In the genomic region with DNA sequence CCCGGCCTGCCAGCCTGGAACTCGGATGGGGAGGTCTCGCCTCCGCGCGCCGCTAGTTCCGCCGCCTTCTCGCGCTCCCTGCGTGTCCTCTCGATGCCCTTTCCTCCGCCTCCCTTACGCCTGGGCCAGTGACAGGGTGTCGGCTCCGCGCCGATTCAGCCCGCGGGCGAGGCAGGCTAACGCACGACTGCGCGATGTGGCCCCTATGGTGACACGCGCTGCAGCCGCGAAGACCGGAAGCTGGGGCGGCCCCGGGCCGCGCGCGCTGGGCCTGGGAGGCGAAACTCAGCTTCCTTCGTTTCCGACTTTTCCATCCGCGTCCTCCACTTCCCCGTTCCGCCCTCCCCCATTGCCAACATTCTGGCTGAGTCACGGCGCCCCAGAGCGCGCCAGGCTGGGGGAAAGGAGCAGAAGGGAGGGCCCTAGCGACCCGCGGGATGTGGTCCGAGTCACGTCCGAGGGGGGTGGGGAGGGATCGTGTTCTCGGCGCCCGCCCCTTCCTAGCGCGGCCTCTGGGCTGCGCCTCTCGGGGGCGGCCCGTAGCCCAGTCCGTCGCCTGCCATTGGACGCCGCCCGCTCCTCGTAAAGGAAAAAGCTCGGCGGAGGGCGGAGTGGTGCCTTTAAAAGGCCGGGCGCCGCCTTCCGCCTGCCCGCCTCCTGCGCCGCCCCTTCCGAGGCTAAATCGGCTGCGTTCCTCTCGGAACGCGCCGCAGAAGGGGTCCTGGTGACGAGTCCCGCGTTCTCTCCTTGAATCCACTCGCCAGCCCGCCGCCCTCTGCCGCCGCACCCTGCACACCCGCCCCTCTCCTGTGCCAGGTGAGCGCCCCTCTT, we compare ENCODE assay signal across 1 cellular context.
TF ChIP-seq lines count a peak whose summit lies in the region.

Gene ALDOA, plus strand, starts transcription at position 649 of the 831 bp plus-strand sequence. CDS start 1,138 bp downstream, outside the sequence.

TF ChIP-seq in H1, 55 proteins besides CTCF, POLR2A, EP300 and RAD21 (continues in another document):
- TF ChIP-seq, protein P1, sequence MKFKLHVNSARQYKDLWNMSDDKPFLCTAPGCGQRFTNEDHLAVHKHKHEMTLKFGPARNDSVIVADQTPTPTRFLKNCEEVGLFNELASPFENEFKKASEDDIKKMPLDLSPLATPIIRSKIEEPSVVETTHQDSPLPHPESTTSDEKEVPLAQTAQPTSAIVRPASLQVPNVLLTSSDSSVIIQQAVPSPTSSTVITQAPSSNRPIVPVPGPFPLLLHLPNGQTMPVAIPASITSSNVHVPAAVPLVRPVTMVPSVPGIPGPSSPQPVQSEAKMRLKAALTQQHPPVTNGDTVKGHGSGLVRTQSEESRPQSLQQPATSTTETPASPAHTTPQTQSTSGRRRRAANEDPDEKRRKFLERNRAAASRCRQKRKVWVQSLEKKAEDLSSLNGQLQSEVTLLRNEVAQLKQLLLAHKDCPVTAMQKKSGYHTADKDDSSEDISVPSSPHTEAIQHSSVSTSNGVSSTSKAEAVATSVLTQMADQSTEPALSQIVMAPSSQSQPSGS (IDR thresholded peaks at IDR 0.05; ENCODE audit: low read length): no peak
- TF ChIP-seq TEAD4 (IDR thresholded peaks at IDR 0.05; ENCODE audit: low read depth, low read length): no peak
- TF ChIP-seq TCF12 (IDR thresholded peaks at IDR 0.05; ENCODE audit: low read depth, low read length): no peak
- no peak for TF ChIP-seq CBX5 (IDR thresholded peaks at IDR 0.05; ENCODE audit: low read depth, low read length)
- no peak for TF ChIP-seq JUN (IDR thresholded peaks at IDR 0.05; ENCODE audit: low read depth, low read length)
- TF ChIP-seq BCL11A (IDR thresholded peaks at IDR 0.05; ENCODE audit: low read depth in 2 of 2, low read length in 2 of 2): no peak
- no peak for TF ChIP-seq FOSL1 (IDR thresholded peaks at IDR 0.05; ENCODE audit: insufficient read depth, low read depth, low read length)
- no peak for TF ChIP-seq SP2 (IDR thresholded peaks at IDR 0.05; ENCODE audit: low read length)
- TF ChIP-seq CHD1 (IDR thresholded peaks at IDR 0.05; ENCODE audit: low read depth, low read length): no peak
- TF ChIP-seq HDAC2 (IDR thresholded peaks at IDR 0.05; ENCODE audit: borderline replicate concordance in 1 of 2, low read depth in 2 of 2, low read length in 2 of 2): peak in 1 of 2 experiments; percentile 42; a peak in 1 of 4 replicates
- no peak for TF ChIP-seq RFX5 (IDR thresholded peaks at IDR 0.05; ENCODE audit: borderline replicate concordance, low read depth, low read length)
- no peak for TF ChIP-seq KDM5A (IDR thresholded peaks at IDR 0.05; ENCODE audit: low read length)
- TF ChIP-seq, protein P2, sequence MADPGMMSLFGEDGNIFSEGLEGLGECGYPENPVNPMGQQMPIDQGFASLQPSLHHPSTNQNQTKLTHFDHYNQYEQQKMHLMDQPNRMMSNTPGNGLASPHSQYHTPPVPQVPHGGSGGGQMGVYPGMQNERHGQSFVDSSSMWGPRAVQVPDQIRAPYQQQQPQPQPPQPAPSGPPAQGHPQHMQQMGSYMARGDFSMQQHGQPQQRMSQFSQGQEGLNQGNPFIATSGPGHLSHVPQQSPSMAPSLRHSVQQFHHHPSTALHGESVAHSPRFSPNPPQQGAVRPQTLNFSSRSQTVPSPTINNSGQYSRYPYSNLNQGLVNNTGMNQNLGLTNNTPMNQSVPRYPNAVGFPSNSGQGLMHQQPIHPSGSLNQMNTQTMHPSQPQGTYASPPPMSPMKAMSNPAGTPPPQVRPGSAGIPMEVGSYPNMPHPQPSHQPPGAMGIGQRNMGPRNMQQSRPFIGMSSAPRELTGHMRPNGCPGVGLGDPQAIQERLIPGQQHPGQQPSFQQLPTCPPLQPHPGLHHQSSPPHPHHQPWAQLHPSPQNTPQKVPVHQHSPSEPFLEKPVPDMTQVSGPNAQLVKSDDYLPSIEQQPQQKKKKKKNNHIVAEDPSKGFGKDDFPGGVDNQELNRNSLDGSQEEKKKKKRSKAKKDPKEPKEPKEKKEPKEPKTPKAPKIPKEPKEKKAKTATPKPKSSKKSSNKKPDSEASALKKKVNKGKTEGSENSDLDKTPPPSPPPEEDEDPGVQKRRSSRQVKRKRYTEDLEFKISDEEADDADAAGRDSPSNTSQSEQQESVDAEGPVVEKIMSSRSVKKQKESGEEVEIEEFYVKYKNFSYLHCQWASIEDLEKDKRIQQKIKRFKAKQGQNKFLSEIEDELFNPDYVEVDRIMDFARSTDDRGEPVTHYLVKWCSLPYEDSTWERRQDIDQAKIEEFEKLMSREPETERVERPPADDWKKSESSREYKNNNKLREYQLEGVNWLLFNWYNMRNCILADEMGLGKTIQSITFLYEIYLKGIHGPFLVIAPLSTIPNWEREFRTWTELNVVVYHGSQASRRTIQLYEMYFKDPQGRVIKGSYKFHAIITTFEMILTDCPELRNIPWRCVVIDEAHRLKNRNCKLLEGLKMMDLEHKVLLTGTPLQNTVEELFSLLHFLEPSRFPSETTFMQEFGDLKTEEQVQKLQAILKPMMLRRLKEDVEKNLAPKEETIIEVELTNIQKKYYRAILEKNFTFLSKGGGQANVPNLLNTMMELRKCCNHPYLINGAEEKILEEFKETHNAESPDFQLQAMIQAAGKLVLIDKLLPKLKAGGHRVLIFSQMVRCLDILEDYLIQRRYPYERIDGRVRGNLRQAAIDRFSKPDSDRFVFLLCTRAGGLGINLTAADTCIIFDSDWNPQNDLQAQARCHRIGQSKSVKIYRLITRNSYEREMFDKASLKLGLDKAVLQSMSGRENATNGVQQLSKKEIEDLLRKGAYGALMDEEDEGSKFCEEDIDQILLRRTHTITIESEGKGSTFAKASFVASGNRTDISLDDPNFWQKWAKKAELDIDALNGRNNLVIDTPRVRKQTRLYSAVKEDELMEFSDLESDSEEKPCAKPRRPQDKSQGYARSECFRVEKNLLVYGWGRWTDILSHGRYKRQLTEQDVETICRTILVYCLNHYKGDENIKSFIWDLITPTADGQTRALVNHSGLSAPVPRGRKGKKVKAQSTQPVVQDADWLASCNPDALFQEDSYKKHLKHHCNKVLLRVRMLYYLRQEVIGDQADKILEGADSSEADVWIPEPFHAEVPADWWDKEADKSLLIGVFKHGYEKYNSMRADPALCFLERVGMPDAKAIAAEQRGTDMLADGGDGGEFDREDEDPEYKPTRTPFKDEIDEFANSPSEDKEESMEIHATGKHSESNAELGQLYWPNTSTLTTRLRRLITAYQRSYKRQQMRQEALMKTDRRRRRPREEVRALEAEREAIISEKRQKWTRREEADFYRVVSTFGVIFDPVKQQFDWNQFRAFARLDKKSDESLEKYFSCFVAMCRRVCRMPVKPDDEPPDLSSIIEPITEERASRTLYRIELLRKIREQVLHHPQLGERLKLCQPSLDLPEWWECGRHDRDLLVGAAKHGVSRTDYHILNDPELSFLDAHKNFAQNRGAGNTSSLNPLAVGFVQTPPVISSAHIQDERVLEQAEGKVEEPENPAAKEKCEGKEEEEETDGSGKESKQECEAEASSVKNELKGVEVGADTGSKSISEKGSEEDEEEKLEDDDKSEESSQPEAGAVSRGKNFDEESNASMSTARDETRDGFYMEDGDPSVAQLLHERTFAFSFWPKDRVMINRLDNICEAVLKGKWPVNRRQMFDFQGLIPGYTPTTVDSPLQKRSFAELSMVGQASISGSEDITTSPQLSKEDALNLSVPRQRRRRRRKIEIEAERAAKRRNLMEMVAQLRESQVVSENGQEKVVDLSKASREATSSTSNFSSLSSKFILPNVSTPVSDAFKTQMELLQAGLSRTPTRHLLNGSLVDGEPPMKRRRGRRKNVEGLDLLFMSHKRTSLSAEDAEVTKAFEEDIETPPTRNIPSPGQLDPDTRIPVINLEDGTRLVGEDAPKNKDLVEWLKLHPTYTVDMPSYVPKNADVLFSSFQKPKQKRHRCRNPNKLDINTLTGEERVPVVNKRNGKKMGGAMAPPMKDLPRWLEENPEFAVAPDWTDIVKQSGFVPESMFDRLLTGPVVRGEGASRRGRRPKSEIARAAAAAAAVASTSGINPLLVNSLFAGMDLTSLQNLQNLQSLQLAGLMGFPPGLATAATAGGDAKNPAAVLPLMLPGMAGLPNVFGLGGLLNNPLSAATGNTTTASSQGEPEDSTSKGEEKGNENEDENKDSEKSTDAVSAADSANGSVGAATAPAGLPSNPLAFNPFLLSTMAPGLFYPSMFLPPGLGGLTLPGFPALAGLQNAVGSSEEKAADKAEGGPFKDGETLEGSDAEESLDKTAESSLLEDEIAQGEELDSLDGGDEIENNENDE (IDR thresholded peaks at IDR 0.05; ENCODE audit: insufficient replicate concordance, low read length): no peak
- TF ChIP-seq SRF (IDR thresholded peaks at IDR 0.05; ENCODE audit: low read depth, low read length): 0 out of 2 replicates have a peak, but pooled peaks have one; percentile 54
- TF ChIP-seq CEBPB (IDR thresholded peaks at IDR 0.05; ENCODE audit: low read depth, low read length): no peak
- no peak for TF ChIP-seq SAP30 (IDR thresholded peaks at IDR 0.05; ENCODE audit: insufficient read depth, insufficient replicate concordance, low read length)
- TF ChIP-seq YY1 (IDR thresholded peaks at IDR 0.05; ENCODE audit: low read depth, low read length): peak; percentile 9; the same call in 1 of the 2 replicates
- no peak; the same call in 1 of the 2 replicates for TF ChIP-seq SP1 (IDR thresholded peaks at IDR 0.05; ENCODE audit: low read depth, low read length)
- peak; percentile 78; the same call in 1 of the 2 replicates for TF ChIP-seq E2F6 (IDR thresholded peaks at IDR 0.05)
- peak; percentile 79 for TF ChIP-seq TAF1 (IDR thresholded peaks at IDR 0.05; ENCODE audit: low read depth, low read length)
- no peak for TF ChIP-seq GABPA (IDR thresholded peaks at IDR 0.05; ENCODE audit: borderline replicate concordance, insufficient read depth, low read length)
- TF ChIP-seq RXRA (IDR thresholded peaks at IDR 0.05; ENCODE audit: insufficient read depth, low read depth, low read length): no peak
- no peak for TF ChIP-seq JUND (IDR thresholded peaks at IDR 0.05; ENCODE audit: low read length)
- peak; percentile 66; the same call in 1 of the 2 replicates for TF ChIP-seq CREB1 (IDR thresholded peaks at IDR 0.05)
- TF ChIP-seq, protein P3, sequence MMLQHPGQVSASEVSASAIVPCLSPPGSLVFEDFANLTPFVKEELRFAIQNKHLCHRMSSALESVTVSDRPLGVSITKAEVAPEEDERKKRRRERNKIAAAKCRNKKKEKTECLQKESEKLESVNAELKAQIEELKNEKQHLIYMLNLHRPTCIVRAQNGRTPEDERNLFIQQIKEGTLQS (IDR thresholded peaks at IDR 0.05; ENCODE audit: insufficient read depth, low read depth, low read length): no peak
- no peak for TF ChIP-seq POU5F1 (IDR thresholded peaks at IDR 0.05; ENCODE audit: low read depth, low read length)
- peak; percentile 77; the same call in 1 of the 2 replicates for TF ChIP-seq MAFK (IDR thresholded peaks at IDR 0.05; ENCODE audit: low read depth, low read length)
- peak; percentile 96 for TF ChIP-seq TBP (IDR thresholded peaks at IDR 0.05; ENCODE audit: low read depth, low read length)
- TF ChIP-seq BRCA1 (IDR thresholded peaks at IDR 0.05; ENCODE audit: low read depth, low read length): no peak
- TF ChIP-seq KDM1A (IDR thresholded peaks at IDR 0.05; ENCODE audit: borderline replicate concordance, low read length): no peak
- no peak for TF ChIP-seq HDAC6 (IDR thresholded peaks at IDR 0.05; ENCODE audit: low read depth, low read length)
- TF ChIP-seq TAF7 (optimal IDR thresholded peaks at IDR 0.05; ENCODE audit: borderline replicate concordance, low read depth, low read length): peak; percentile 79
- no peak for TF ChIP-seq SIX5 (IDR thresholded peaks at IDR 0.05; ENCODE audit: low read depth, low read length)
- peak; percentile 79 for TF ChIP-seq MAX (IDR thresholded peaks at IDR 0.05)
- TF ChIP-seq ZNF274 (IDR thresholded peaks at IDR 0.05; ENCODE audit: borderline replicate concordance, extremely low read depth, low read length): no peak
- peak; percentile 6; the same call in 1 of the 2 replicates for TF ChIP-seq EGR1 (IDR thresholded peaks at IDR 0.05; ENCODE audit: borderline replicate concordance, low read depth, low read length)
- peak; percentile 59; the same call in 1 of the 2 replicates for TF ChIP-seq SP4 (IDR thresholded peaks at IDR 0.05; ENCODE audit: low read length)
- TF ChIP-seq RNF2 (IDR thresholded peaks at IDR 0.05; ENCODE audit: borderline replicate concordance, low read depth, low read length, missing control alignments, poor library complexity, severe bottlenecking): no peak
- TF ChIP-seq ASH2L (IDR thresholded peaks at IDR 0.05; ENCODE audit: low read length): peak; percentile 94
- peak; percentile 34; the same call in 1 of the 2 replicates for TF ChIP-seq RBBP5 (IDR thresholded peaks at IDR 0.05; ENCODE audit: borderline replicate concordance, low read depth, low read length)
- TF ChIP-seq CHD2 (IDR thresholded peaks at IDR 0.05; ENCODE audit: low read length): peak; percentile 14; the same call in 1 of the 2 replicates
- peak; percentile 60 for TF ChIP-seq PHF8 (conservative IDR thresholded peaks at IDR 0.05; ENCODE audit: low read depth, low read length)
- TF ChIP-seq KDM4A (IDR thresholded peaks at IDR 0.05; ENCODE audit: low read depth, low read length, severe bottlenecking): peak; percentile 91
- TF ChIP-seq NRF1 (IDR thresholded peaks at IDR 0.05; ENCODE audit: low read depth, low read length): no peak; the same call in 1 of the 2 replicates
- TF ChIP-seq EZH2 (IDR thresholded peaks at IDR 0.05; ENCODE audit: low read depth, low read length, severe bottlenecking): no peak
- TF ChIP-seq SUZ12 (IDR thresholded peaks at IDR 0.05; ENCODE audit: low read length): no peak
- TF ChIP-seq CTBP2 (IDR thresholded peaks at IDR 0.05; ENCODE audit: borderline replicate concordance, insufficient read depth, insufficient read length, low read length): no peak
- peak; percentile 89 for TF ChIP-seq BACH1 (IDR thresholded peaks at IDR 0.05; ENCODE audit: low read length)
- TF ChIP-seq GTF2F1 (IDR thresholded peaks at IDR 0.05; ENCODE audit: borderline replicate concordance, low read depth, low read length): peak; percentile 76; the same call in 1 of the 2 replicates
- TF ChIP-seq, protein P4, sequence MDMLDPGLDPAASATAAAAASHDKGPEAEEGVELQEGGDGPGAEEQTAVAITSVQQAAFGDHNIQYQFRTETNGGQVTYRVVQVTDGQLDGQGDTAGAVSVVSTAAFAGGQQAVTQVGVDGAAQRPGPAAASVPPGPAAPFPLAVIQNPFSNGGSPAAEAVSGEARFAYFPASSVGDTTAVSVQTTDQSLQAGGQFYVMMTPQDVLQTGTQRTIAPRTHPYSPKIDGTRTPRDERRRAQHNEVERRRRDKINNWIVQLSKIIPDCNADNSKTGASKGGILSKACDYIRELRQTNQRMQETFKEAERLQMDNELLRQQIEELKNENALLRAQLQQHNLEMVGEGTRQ (IDR thresholded peaks at IDR 0.05; ENCODE audit: low read length): no peak; the same call in 1 of the 2 replicates
- peak; percentile 91 for TF ChIP-seq POLR2AphosphoS5 (IDR thresholded peaks at IDR 0.05; ENCODE audit: low read depth, low read length)
- TF ChIP-seq SIN3A (conservative IDR thresholded peaks at IDR 0.05 in 1 of 2, IDR thresholded peaks at IDR 0.05 in 1 of 2; ENCODE audit: low read depth in 1 of 2, low read length in 2 of 2): peak; percentile 63 to 67; a peak in 2 of 4 replicates
- TF ChIP-seq CBX8 (IDR thresholded peaks at IDR 0.05; ENCODE audit: borderline replicate concordance, low read depth, low read length): no peak
